In the genomic region with DNA sequence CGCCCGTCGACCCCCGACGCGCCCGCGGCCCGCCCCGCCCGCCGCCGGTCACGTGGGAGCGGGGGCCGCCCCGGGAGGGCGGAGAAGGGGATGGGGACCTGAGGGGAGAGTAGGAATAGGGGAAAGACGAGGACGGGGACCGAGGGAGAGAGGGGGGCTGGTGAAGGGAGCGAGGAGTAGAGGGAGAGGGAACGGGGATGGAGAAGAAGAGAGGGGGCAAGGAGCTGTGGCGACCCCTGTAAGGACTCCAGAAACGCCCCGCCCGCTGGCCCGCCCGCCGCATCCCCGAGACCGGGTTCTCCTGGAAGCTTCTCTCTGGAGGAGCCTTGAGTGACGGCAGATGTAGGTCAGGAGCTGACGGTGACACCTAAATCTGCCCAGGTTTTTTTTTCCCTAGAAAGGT, we compare ENCODE assay signal across 7 cellular contexts. TPM values are rescaled to one million over a fixed set of nuclear protein-coding genes. Genes with fewer than 3 reads are reported as not detected.
DNase-seq lines count a peak whose midpoint lies in the region; ATAC-seq and TF ChIP-seq lines count a peak whose summit lies in the region.

No MANE protein-coding gene starts in this region.

- no peak for TF ChIP-seq POLR2A in thyroid gland (IDR thresholded peaks at IDR 0.05)

- H3K36me3 ChIP-seq in DND-41 (ENCODE audit: insufficient read depth, low read length): peaks cover 7% of the 10 kb centered on the region; the same call in 1 of the 2 replicates
- H3K36me3 ChIP-seq in mesendoderm (ENCODE audit: control insufficient read depth, insufficient read depth, low read length): no peaks in the 10 kb centered on the region
- H3K36me3 ChIP-seq in thyroid gland: no peaks in the 10 kb centered on the region

- H3K9me3 Mint-ChIP-seq in T-cell: no peaks in the 10 kb centered on the region
- no peaks in the 10 kb centered on the region for H3K9me3 Mint-ChIP-seq in effector memory CD8-positive, alpha-beta T cell

- peak overlapping the region; percentile 82 for H2AFZ ChIP-seq in DND-41 (ENCODE audit: low read depth, low read length)

- no CpG with 5 or more reads among the region's 34 CpGs for WGBS in mesendoderm (ENCODE audit: extremely low coverage, insufficient coverage, low lambda C conversion rate)
- WGBS in thyroid gland, 2 donors: 0 to 1% methylated on average over 25 to 33 of the region's 34 CpGs

- H3K79me2 ChIP-seq in DND-41 (ENCODE audit: insufficient read depth, low read length) (peaks cover 51% of the 10 kb centered on the region), mesendoderm (ENCODE audit: control insufficient read depth, insufficient read depth, low read length) (peaks cover 44% of the 10 kb centered on the region)

- H3K23ac ChIP-seq in mesendoderm (ENCODE audit: low read length): no peak overlapping the region

- H2BK5ac ChIP-seq in mesendoderm (ENCODE audit: low read length): no peak overlapping the region

- peaks cover 49 to 52% (median 51%) of the 10 kb centered on the region in 3 donors for H3K4me1 Mint-ChIP-seq in T-cell
- peaks cover 22 to 32% of the 10 kb centered on the region in 2 donors for H3K4me1 Mint-ChIP-seq in effector memory CD8-positive, alpha-beta T cell (ENCODE audit: low read depth in 2 of 2)

- H2BK120ac ChIP-seq in mesendoderm (ENCODE audit: low read depth, low read length): no peak overlapping the region

- H4K5ac ChIP-seq in mesendoderm (ENCODE audit: low read length): no peak overlapping the region

- ATAC-seq in DND-41 (ENCODE audit: insufficient read depth, low read depth) (peak; percentile 58), GM19438 (IDR thresholded peaks at IDR 0.05; ENCODE audit: low read depth, unreplicated experiment) (peak; percentile 21), T-cell (replicated peaks in 1 of 4) (peak in 2 of 4 experiments; percentile 16 to 43)
- ATAC-seq in effector memory CD8-positive, alpha-beta T cell (replicated peaks): no peak

- H4K20me1 ChIP-seq in DND-41 (ENCODE audit: insufficient read depth, low read length): peaks cover 33% of the 10 kb centered on the region; the same call in 1 of the 2 replicates

- no peak overlapping the region for H2AK5ac ChIP-seq in mesendoderm (ENCODE audit: low read length)

- DNase-seq in DND-41: no peak
- peak; percentile 35 for DNase-seq in HPDE6-E6E7 (ENCODE audit: extremely low spot score)
- peak in 12 of 34 experiments; percentile 5 to 35 (median 14) for DNase-seq in T-cell
- DNase-seq in effector memory CD8-positive, alpha-beta T cell: peak in 1 of 3 experiments; percentile 34
- DNase-seq in mesendoderm: peak; percentile 76
- DNase-seq in thyroid gland: peak; percentile 31 to 32

- peak overlapping the region; percentile 86 for H3K56ac ChIP-seq in mesendoderm (ENCODE audit: low read length)

- H3K9me3 ChIP-seq in DND-41 (ENCODE audit: insufficient read depth, low read length, severe bottlenecking) (no peaks in the 10 kb centered on the region), thyroid gland (no peaks in the 10 kb centered on the region)

- peak overlapping the region; percentile 81 to 87 for H3K4me3 ChIP-seq in DND-41 (ENCODE audit: low read depth in 1 of 2, low read length in 2 of 2)
- H3K4me3 ChIP-seq in mesendoderm (ENCODE audit: low read length): peak overlapping the region; percentile 77
- H3K4me3 ChIP-seq in thyroid gland (replicated peaks in 1 of 3): peak overlapping the region; percentile 8 to 52 (median 42)

- H3K4me1 ChIP-seq in DND-41 (ENCODE audit: insufficient read depth, low read length) (peaks cover 29% of the 10 kb centered on the region), mesendoderm (ENCODE audit: control insufficient read depth, low read depth, low read length) (peaks cover 9% of the 10 kb centered on the region), thyroid gland (peaks cover 9 to 13% of the 10 kb centered on the region in 2 donors)

- peak overlapping the region; percentile 38; the same call in 1 of the 2 replicates for H3K27ac ChIP-seq in DND-41 (ENCODE audit: low read length)
- peak overlapping the region; percentile 60 for H3K27ac ChIP-seq in mesendoderm (ENCODE audit: low read depth, low read length)
- peak overlapping the region; percentile 8 to 91 (median 62) for H3K27ac ChIP-seq in thyroid gland

- peak overlapping the region; percentile 44 to 71 for H3K27ac Mint-ChIP-seq in T-cell
- peak overlapping the region; percentile 93 to 97 for H3K27ac Mint-ChIP-seq in effector memory CD8-positive, alpha-beta T cell

- peak overlapping the region; percentile 65 for H3K9ac ChIP-seq in DND-41 (ENCODE audit: low read depth, low read length)
- peak overlapping the region; percentile 77 for H3K9ac ChIP-seq in mesendoderm (ENCODE audit: low read length)

- H3K79me1 ChIP-seq in mesendoderm (ENCODE audit: low read length): peaks cover 4% of the 10 kb centered on the region

- POLR2A ChIA-PET in T-cell (lab: Charles Lee): interaction anchor here in 1 of 2 donors (1.7 kb wide), 1 partner anchor 76 kb away, joined by 13 read pairs; no protein-coding TSS in a partner anchor

- peaks cover 6% of the 10 kb centered on the region for H3K36me3 Mint-ChIP-seq in T-cell
- H3K36me3 Mint-ChIP-seq in effector memory CD8-positive, alpha-beta T cell (ENCODE audit: insufficient read depth): peaks cover 25% of the 10 kb centered on the region

- H3K4me2 ChIP-seq in DND-41 (ENCODE audit: insufficient read depth, low read length) (peak overlapping the region; percentile 85), mesendoderm (ENCODE audit: low read length) (peak overlapping the region; percentile 73)

- no peaks in the 10 kb centered on the region for H3K27me3 Mint-ChIP-seq in T-cell
- H3K27me3 Mint-ChIP-seq in effector memory CD8-positive, alpha-beta T cell: no peaks in the 10 kb centered on the region

- CTCF ChIA-PET in T-cell (lab: Charles Lee): no interaction called here

- H2BK15ac ChIP-seq in mesendoderm (replicated peaks; ENCODE audit: low read depth): no peak overlapping the region

- H4K8ac ChIP-seq in mesendoderm (ENCODE audit: low read depth, low read length): no peak overlapping the region

- H3K18ac ChIP-seq in mesendoderm (ENCODE audit: low read length): peak overlapping the region; percentile 98

- no peak for TF ChIP-seq CTCF in DND-41 (IDR thresholded peaks at IDR 0.05; ENCODE audit: borderline replicate concordance, extremely low read depth, low read length, poor library complexity, severe bottlenecking)
- no peak for TF ChIP-seq CTCF in thyroid gland (IDR thresholded peaks at IDR 0.05)

- peak overlapping the region; percentile 66 to 81 (median 80) for H3K4me3 Mint-ChIP-seq in T-cell
- peak overlapping the region; percentile 53 to 83 for H3K4me3 Mint-ChIP-seq in effector memory CD8-positive, alpha-beta T cell

- H3K4ac ChIP-seq in mesendoderm (ENCODE audit: low read depth, low read length): peak overlapping the region; percentile 89

- H3K27me3 ChIP-seq in DND-41 (ENCODE audit: insufficient read depth, low read length, poor library complexity): no peaks in the 10 kb centered on the region
- H3K27me3 ChIP-seq in mesendoderm (ENCODE audit: insufficient read depth, low read length, poor library complexity): no peaks in the 10 kb centered on the region
- H3K27me3 ChIP-seq in thyroid gland: no peaks in the 10 kb centered on the region

- intact Hi-C loops in thyroid gland (cut with DNase I): no loop called here

RNA-seq across cellular contexts. Expression of gene ADNP2, which starts 0.6 kb away (rescaled TPM):
- total RNA-seq in T-cell (10 to 100 TPM; 17.0 to 36.3 (median 18.1) TPM), thyroid gland (10 to 100 TPM; 16.4 to 28.4 (median 17.8) TPM)
- 31.3 TPM for polyA plus RNA-seq in mesendoderm (2013, experiment 1 of 2)
- polyA plus RNA-seq in mesendoderm (2013, experiment 2 of 2): 30.6 TPM
